ENCODE assay signal across 8 cellular contexts in genomic region chr1:26530898-26531598, GRCh38. TPM values are rescaled to one million over a fixed set of nuclear protein-coding genes. Genes with fewer than 3 reads are reported as not detected.
DNase-seq lines count a peak whose midpoint lies in the region; ATAC-seq and TF ChIP-seq lines count a peak whose summit lies in the region.

No MANE protein-coding gene starts in this region.

- CTCF ChIA-PET in GM10248 (lab: Yijun Ruan, JAX): interaction anchor here (1.0 to 13.3 kb wide), 6 partner anchors 9 to 114 kb away, joined by 3 to 146 read pairs (median 4); no protein-coding TSS in a partner anchor

- intact Hi-C loops in testis (cut with DNase I; ENCODE audit: low total_unique reads): no loop called here

- ATAC-seq in activated naive CD8-positive, alpha-beta T cell treated with anti-CD3 and anti-CD28 coated beads, Interleukin-2, amount 10 ng/mL, durations not matched to agents 7 days and 5 days (ENCODE audit: low read depth): no peak
- ATAC-seq in HG02981 (IDR thresholded peaks at IDR 0.05; ENCODE audit: unreplicated experiment): no peak
- ATAC-seq in GM21717 (IDR thresholded peaks at IDR 0.05; ENCODE audit: unreplicated experiment): no peak

- no peaks in the 10 kb centered on the region for H3K9me3 ChIP-seq in testis

- POLR2A ChIA-PET in GM10248 (lab: Yijun Ruan, JAX): no interaction called here
- POLR2A ChIA-PET in activated naive CD8-positive, alpha-beta T cell treated with anti-CD3 and anti-CD28 coated beads, Interleukin-2, amount 10 ng/mL, durations not matched to agents 7 days and 5 days (lab: Charles Lee): interaction anchor here (1.0 to 3.6 kb wide), 3 partner anchors 10 to 58 kb away, joined by 3 to 24 read pairs (median 16); no protein-coding TSS in a partner anchor

- no peaks in the 10 kb centered on the region for H3K36me3 Mint-ChIP-seq in activated naive CD8-positive, alpha-beta T cell treated with anti-CD3 and anti-CD28 coated beads, Interleukin-2, amount 10 ng/mL, durations not matched to agents 7 days and 5 days

- H3K4me1 Mint-ChIP-seq in activated naive CD8-positive, alpha-beta T cell treated with anti-CD3 and anti-CD28 coated beads, Interleukin-2, amount 10 ng/mL, durations not matched to agents 7 days and 5 days: peaks cover 34% of the 10 kb centered on the region

- WGBS in testis, 2 donors: 65 to 78% methylated on average over 7 to 9 of the region's 9 CpGs

- peaks cover 12% of the 10 kb centered on the region for H3K4me1 ChIP-seq in testis

- no peaks in the 10 kb centered on the region for H3K27me3 Mint-ChIP-seq in activated naive CD8-positive, alpha-beta T cell treated with anti-CD3 and anti-CD28 coated beads, Interleukin-2, amount 10 ng/mL, durations not matched to agents 7 days and 5 days

- no peak for TF ChIP-seq POLR2A in testis (IDR thresholded peaks at IDR 0.05)

- no peaks in the 10 kb centered on the region for H3K27me3 ChIP-seq in testis

- H3K27ac Mint-ChIP-seq in activated naive CD8-positive, alpha-beta T cell treated with anti-CD3 and anti-CD28 coated beads, Interleukin-2, amount 10 ng/mL, durations not matched to agents 7 days and 5 days: peak overlapping the region; percentile 70

- TF ChIP-seq CTCF in GM10248 (IDR thresholded peaks at IDR 0.05; ENCODE audit: control extremely low read depth, extremely low read depth, low read depth, missing control alignments): peak; percentile 11
- TF ChIP-seq CTCF in testis (IDR thresholded peaks at IDR 0.05): no peak

- DNase-seq in AG20443 (ENCODE audit: low spot score) (peak; percentile 43), GM10248 (ENCODE audit: extremely low spot score) (peak; percentile 60), NCI-H2107 (lab: John Stamatoyannopoulos, UW) (peak; percentile 78), iris pigment epithelial cell (ENCODE audit: low read depth) (peak; percentile 71), testis (peak; percentile 19)
- no peak for DNase-seq in activated naive CD8-positive, alpha-beta T cell treated with anti-CD3 and anti-CD28 coated beads, Interleukin-2, amount 10 ng/mL, durations not matched to agents 7 days and 5 days

- H3K4me3 Mint-ChIP-seq in activated naive CD8-positive, alpha-beta T cell treated with anti-CD3 and anti-CD28 coated beads, Interleukin-2, amount 10 ng/mL, durations not matched to agents 7 days and 5 days: peak overlapping the region; percentile 88

- H3K36me3 ChIP-seq in testis (ENCODE audit: low read depth, missing control alignments): no peaks in the 10 kb centered on the region

- H3K27ac ChIP-seq in testis: no peak overlapping the region

- H3K4me3 ChIP-seq in testis: no peak overlapping the region

- H3K9me3 Mint-ChIP-seq in activated naive CD8-positive, alpha-beta T cell treated with anti-CD3 and anti-CD28 coated beads, Interleukin-2, amount 10 ng/mL, durations not matched to agents 7 days and 5 days: no peaks in the 10 kb centered on the region

RNA-seq across cellular contexts. Expression of gene RPS6KA1, which starts 1.5 kb away (rescaled TPM):
- total RNA-seq in activated naive CD8-positive, alpha-beta T cell treated with anti-CD3 and anti-CD28 coated beads, Interleukin-2, amount 10 ng/mL, durations not matched to agents 7 days and 5 days: 100 to 1,000 TPM; 138 to 153 TPM
- 10 to 100 TPM; 14.9 to 24.2 TPM for total RNA-seq in testis
- polyA plus RNA-seq in testis (ENCODE audit: insufficient read depth, low read depth, low replicate concordance): 15.6 TPM

RNA-seq across cellular contexts. Expression of gene HMGN2, which starts 58.8 kb away (rescaled TPM):
- total RNA-seq in activated naive CD8-positive, alpha-beta T cell treated with anti-CD3 and anti-CD28 coated beads, Interleukin-2, amount 10 ng/mL, durations not matched to agents 7 days and 5 days: 100 to 1,000 TPM; 812 to 846 TPM
- total RNA-seq in testis: 100 to 1,000 TPM; 244 to 285 TPM
- polyA plus RNA-seq in testis (ENCODE audit: insufficient read depth, low read depth, low replicate concordance): 392 TPM

Comparison
In these comparisons a context has a peak if more than half of its experiments do, and no peak if none do; other contexts are left out.
1. RNA of gene RPS6KA1, which starts 1.5 kb away (total RNA-seq): 138 to 153 TPM in activated naive CD8-positive, alpha-beta T cell treated with anti-CD3 and anti-CD28 coated beads, Interleukin-2, amount 10 ng/mL, durations not matched to agents 7 days and 5 days; 14.9 to 24.2 TPM in testis; every median in the first group is over 4 times any median in the second.